ENCODE assay signal across 22 cellular contexts in the genomic region with DNA sequence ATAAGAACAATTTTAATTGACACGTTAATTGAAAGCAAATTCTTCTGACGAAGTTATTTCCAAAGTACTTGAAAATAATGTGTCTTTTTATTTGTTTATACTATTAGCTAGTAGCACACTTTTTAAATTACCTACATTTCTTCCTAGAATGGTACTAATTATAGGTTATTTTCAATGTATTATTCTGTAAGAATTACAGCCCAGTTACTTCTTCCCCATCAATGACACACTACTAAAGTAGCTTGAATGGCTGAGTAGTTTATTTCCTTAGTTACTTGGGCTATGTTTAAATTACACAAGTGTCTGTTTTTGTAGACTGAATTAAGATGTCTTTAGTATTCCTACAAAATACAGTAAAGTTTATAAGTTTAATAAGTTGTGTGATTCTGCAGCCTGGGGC.
DNase-seq lines count a peak whose midpoint lies in the region; ATAC-seq and TF ChIP-seq lines count a peak whose summit lies in the region.
"Had no signal": no experiment of that assay in that cellular context is flagged by ENCODE, and none has a peak within 500 bp of the region (broad histone marks: within the 10 kb centered on the region; RNA-seq: fewer than 3 reads in every experiment).

No MANE protein-coding gene starts in this region.

- no peaks in the 10 kb centered on the region for H3K9me3 Mint-ChIP-seq in natural killer cell treated with Interleukin-12 subunit alpha and Interleukin-12 subunit beta and Interleukin-15 and Interleukin-18, amount 100 ng/mL, for 72 hours
- H3K9me3 Mint-ChIP-seq: CD4-positive, alpha-beta T cell; IgD-negative memory B cell had no signal

- no peaks in the 10 kb centered on the region for H3K27me3 ChIP-seq in ascending aorta
- H3K27me3 ChIP-seq in testis, result no peaks in the 10 kb centered on the region
- H3K27me3 ChIP-seq: BLaER1 had no signal

- H3K9me3 ChIP-seq in ascending aorta (no peaks in the 10 kb centered on the region), testis (no peaks in the 10 kb centered on the region)
- H3K9me3 ChIP-seq: BLaER1 had no signal

- no peak overlapping the region for H3K4me3 Mint-ChIP-seq in natural killer cell treated with Interleukin-12 subunit alpha and Interleukin-12 subunit beta and Interleukin-15 and Interleukin-18, amount 100 ng/mL, for 72 hours
- H3K4me3 Mint-ChIP-seq: CD4-positive, alpha-beta T cell had no signal

- no peaks in the 10 kb centered on the region for H3K4me1 Mint-ChIP-seq in natural killer cell treated with Interleukin-12 subunit alpha and Interleukin-12 subunit beta and Interleukin-15 and Interleukin-18, amount 100 ng/mL, for 72 hours (ENCODE audit: low read depth in 2 of 2)
- H3K4me1 Mint-ChIP-seq: IgD-negative memory B cell had no signal

- TF ChIP-seq CTCF in ascending aorta (IDR thresholded peaks at IDR 0.05), result no peak
- no peak for TF ChIP-seq CTCF in testis (IDR thresholded peaks at IDR 0.05)

- intact Hi-C loops in ascending aorta (cut with DNase I), result no loop called here
- intact Hi-C loops in testis (cut with DNase I; ENCODE audit: low total_unique reads), result no loop called here

- WGBS in testis, 2 donors, result 89 to 90% methylated on average over 2 of the region's 2 CpGs

- ATAC-seq in natural killer cell treated with Interleukin-12 subunit alpha and Interleukin-12 subunit beta and Interleukin-15 and Interleukin-18, amount 100 ng/mL, for 72 hours, result no peak
- ATAC-seq in HG03571 (IDR thresholded peaks at IDR 0.05; ENCODE audit: unreplicated experiment), result no peak
- ATAC-seq in HG03095 (IDR thresholded peaks at IDR 0.05; ENCODE audit: unreplicated experiment), result no peak
- ATAC-seq: GM12878, Panc1, SK-N-SH treated with all-trans-retinoic acid at 6 μM for 48 hours had no signal

- H3K36me3 ChIP-seq in ascending aorta (no peaks in the 10 kb centered on the region), testis (ENCODE audit: low read depth, missing control alignments) (no peaks in the 10 kb centered on the region)
- H3K36me3 ChIP-seq: BLaER1 had no signal

- H3K27me3 Mint-ChIP-seq in natural killer cell treated with Interleukin-12 subunit alpha and Interleukin-12 subunit beta and Interleukin-15 and Interleukin-18, amount 100 ng/mL, for 72 hours, result peaks cover 25 to 40% of the 10 kb centered on the region in 2 donors

- peak; percentile 67 for DNase-seq in NCI-H1105 (lab: John Stamatoyannopoulos, UW)
- DNase-seq in NCI-H1105 treated with DMSO at 0.1 percent for 48 hours (lab: John Stamatoyannopoulos, UW), result no peak
- DNase-seq in ascending aorta (ENCODE audit: low spot score in 2 of 2), result no peak
- DNase-seq in pons (ENCODE audit: low spot score), result peak; percentile 29
- DNase-seq in natural killer cell treated with Interleukin-12 subunit alpha and Interleukin-12 subunit beta and Interleukin-15 and Interleukin-18, amount 100 ng/mL, for 72 hours (ENCODE audit: low spot score), result no peak
- no peak for DNase-seq in testis
- DNase-seq: ACHN; CD4-positive, alpha-beta T cell; COR-L47; DMS79; NCI-H187 treated with DMSO at 0.1 percent for 48 hours; NCI-H2227 treated with DMSO at 0.1 percent for 48 hours; NCI-H510A treated with DMSO at 0.1 percent for 48 hours; NCI-H748 treated with DMSO at 0.1 percent for 48 hours had no signal

- peak overlapping the region; percentile 53 to 100 for H3K27ac ChIP-seq in ascending aorta
- no peak overlapping the region for H3K27ac ChIP-seq in testis
- H3K27ac ChIP-seq: 22Rv1, BLaER1 had no signal

- no peak for TF ChIP-seq POLR2A in testis (IDR thresholded peaks at IDR 0.05)

- H3K27ac Mint-ChIP-seq in natural killer cell treated with Interleukin-12 subunit alpha and Interleukin-12 subunit beta and Interleukin-15 and Interleukin-18, amount 100 ng/mL, for 72 hours, result no peak overlapping the region
- H3K27ac Mint-ChIP-seq: CD4-positive, alpha-beta T cell had no signal

- no peaks in the 10 kb centered on the region for H3K36me3 Mint-ChIP-seq in natural killer cell treated with Interleukin-12 subunit alpha and Interleukin-12 subunit beta and Interleukin-15 and Interleukin-18, amount 100 ng/mL, for 72 hours
- H3K36me3 Mint-ChIP-seq: IgD-negative memory B cell had no signal

- H3K4me3 ChIP-seq in ascending aorta (no peak overlapping the region), testis (no peak overlapping the region)
- H3K4me3 ChIP-seq: BLaER1, GM12878 had no signal

- H3K4me1 ChIP-seq in ascending aorta, result peaks cover 7 to 41% of the 10 kb centered on the region in 2 donors
- peaks cover 5% of the 10 kb centered on the region for H3K4me1 ChIP-seq in testis

Comparison
In these comparisons a context has a peak if more than half of its experiments do, and no peak if none do; other contexts are left out.
1. DNase-seq: peak in NCI-H1105 (single experiment) and pons (single experiment); none in NCI-H1105 treated with DMSO at 0.1 percent for 48 hours (single experiment), ascending aorta (0 of 2), natural killer cell treated with Interleukin-12 subunit alpha and Interleukin-12 subunit beta and Interleukin-15 and Interleukin-18, amount 100 ng/mL, for 72 hours (single experiment) and testis (single experiment).
2. H3K27ac ChIP-seq: peak in ascending aorta (2 of 2); none in testis (0 of 2).